Comparison of ENCODE assay signal across 8 cellular contexts in the genomic region with DNA sequence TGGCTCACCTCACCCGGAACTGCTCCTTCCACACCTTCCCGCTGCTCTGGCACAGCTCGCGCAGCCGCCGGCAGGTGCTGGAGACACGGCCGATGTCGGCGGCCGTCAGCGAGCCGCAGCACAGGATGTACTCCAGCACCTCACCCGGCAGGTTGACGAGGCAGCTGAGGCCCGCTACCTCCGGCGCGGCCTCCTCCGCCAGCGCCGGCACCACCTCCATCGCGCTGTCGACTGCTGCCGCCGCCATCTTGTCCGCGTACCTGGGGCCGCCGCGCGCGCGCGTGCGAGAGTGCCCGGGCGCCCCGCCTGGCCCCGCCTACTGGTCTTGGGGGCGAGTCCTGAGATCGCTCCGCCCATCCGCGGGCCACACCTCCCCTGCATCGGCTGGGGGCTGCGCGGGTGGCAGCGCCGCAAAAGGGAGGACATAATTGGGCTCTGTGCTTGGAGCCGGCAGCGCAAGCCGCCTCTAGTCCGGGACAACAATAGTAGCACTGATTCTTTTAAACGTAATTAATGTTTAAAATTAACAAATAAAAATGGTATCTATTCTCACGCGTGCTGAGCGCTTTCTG. TPM values are rescaled to one million over a fixed set of nuclear protein-coding genes. Genes with fewer than 3 reads are reported as not detected.
A peak's percentile ranks its signal among the peaks of the same experiment; 100 is the strongest.
DNase-seq lines count a peak whose midpoint lies in the region; ATAC-seq, FAIRE-seq and TF ChIP-seq lines count a peak whose summit lies in the region.

A gene with protein sequence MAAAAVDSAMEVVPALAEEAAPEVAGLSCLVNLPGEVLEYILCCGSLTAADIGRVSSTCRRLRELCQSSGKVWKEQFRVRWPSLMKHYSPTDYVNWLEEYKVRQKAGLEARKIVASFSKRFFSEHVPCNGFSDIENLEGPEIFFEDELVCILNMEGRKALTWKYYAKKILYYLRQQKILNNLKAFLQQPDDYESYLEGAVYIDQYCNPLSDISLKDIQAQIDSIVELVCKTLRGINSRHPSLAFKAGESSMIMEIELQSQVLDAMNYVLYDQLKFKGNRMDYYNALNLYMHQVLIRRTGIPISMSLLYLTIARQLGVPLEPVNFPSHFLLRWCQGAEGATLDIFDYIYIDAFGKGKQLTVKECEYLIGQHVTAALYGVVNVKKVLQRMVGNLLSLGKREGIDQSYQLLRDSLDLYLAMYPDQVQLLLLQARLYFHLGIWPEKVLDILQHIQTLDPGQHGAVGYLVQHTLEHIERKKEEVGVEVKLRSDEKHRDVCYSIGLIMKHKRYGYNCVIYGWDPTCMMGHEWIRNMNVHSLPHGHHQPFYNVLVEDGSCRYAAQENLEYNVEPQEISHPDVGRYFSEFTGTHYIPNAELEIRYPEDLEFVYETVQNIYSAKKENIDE (minus strand): TSS at position 261 of the 572 bp plus-strand sequence. CDS start 14 bp downstream, at position 247.

- H3K27me3 ChIP-seq in keratinocyte (ENCODE audit: control insufficient read depth, extremely low read depth, insufficient read depth, low read length), result no peaks in the 10 kb centered on the region

- H3K36me3 Mint-ChIP-seq in central memory CD8-positive, alpha-beta T cell (ENCODE audit: insufficient read depth), result peaks cover 27% of the 10 kb centered on the region

- peaks cover 11% of the 10 kb centered on the region for H3K4me1 ChIP-seq in keratinocyte (ENCODE audit: control insufficient read depth, extremely low read depth, insufficient read depth, low read length)

- no peaks in the 10 kb centered on the region for H3K9me3 Mint-ChIP-seq in central memory CD8-positive, alpha-beta T cell

- H3K4me2 ChIP-seq in keratinocyte (ENCODE audit: control insufficient read depth, extremely low read depth, insufficient read depth, low read depth, low read length), result peak within 1 kb of the TSS; percentile 99

- peak within 1 kb of the TSS; percentile 79 for H3K9ac ChIP-seq in keratinocyte (ENCODE audit: control insufficient read depth, extremely low read depth, insufficient read depth, low read length)

- peak within 1 kb of the TSS; percentile 80 to 95 (median 88) for H3K4me3 ChIP-seq in keratinocyte (ENCODE audit: control insufficient read depth in 2 of 3, extremely low read depth in 1 of 3, insufficient read depth in 2 of 3, low read depth in 1 of 3, low read length in 3 of 3)

- H3K4me3 Mint-ChIP-seq in central memory CD8-positive, alpha-beta T cell, result peak within 1 kb of the TSS; percentile 92

- in situ Hi-C loops in GM18951 (cut with MboI; ENCODE audit: low sequenced_read_pairs, unreplicated experiment), result no loop called here

- H3K4me1 Mint-ChIP-seq in central memory CD8-positive, alpha-beta T cell, result peaks cover 23% of the 10 kb centered on the region

- ATAC-seq in HG03175 (IDR thresholded peaks at IDR 0.05; ENCODE audit: unreplicated experiment), result peak; percentile 92
- ATAC-seq in activated CD4-positive, CD25-positive, alpha-beta regulatory T cell treated with anti-CD3 and anti-CD28 coated beads, Interleukin-2, amount 50 U/mL, for 24 hours, result peak; percentile 92 to 95
- ATAC-seq in central memory CD8-positive, alpha-beta T cell (replicated peaks; ENCODE audit: extremely low read depth, poor library complexity, severe bottlenecking), result peak; percentile 85

- H3K9me3 ChIP-seq in keratinocyte (ENCODE audit: control insufficient read depth, low read depth, low read length), result no peaks in the 10 kb centered on the region

- TF ChIP-seq POLR2A in GM18951 (IDR thresholded peaks at IDR 0.05; ENCODE audit: extremely low read depth, insufficient read depth, insufficient read length), result peak; percentile 94

- H3K9me1 ChIP-seq in keratinocyte (ENCODE audit: control insufficient read depth, extremely low read depth, insufficient read depth, low read length), result no peaks in the 10 kb centered on the region

- H3K27me3 Mint-ChIP-seq in central memory CD8-positive, alpha-beta T cell, result no peaks in the 10 kb centered on the region

- H3K79me2 ChIP-seq in keratinocyte (ENCODE audit: control insufficient read depth, insufficient read depth, low read length), result peaks cover 17% of the 10 kb centered on the region

- peak within 1 kb of the TSS; percentile 87 for H3K27ac Mint-ChIP-seq in central memory CD8-positive, alpha-beta T cell (ENCODE audit: low read depth)

- peak within 1 kb of the TSS; percentile 98 for H2AFZ ChIP-seq in keratinocyte (ENCODE audit: control insufficient read depth, low read length)

- H3K27ac ChIP-seq in keratinocyte (ENCODE audit: control insufficient read depth, insufficient read depth, low read length), result peak within 1 kb of the TSS; percentile 49

- dilution Hi-C loops in keratinocyte (cut with MboI; ENCODE audit: extremely low pct_ligation_motif_present, low sequenced_read_pairs), result no loop called here

- H4K20me1 ChIP-seq in keratinocyte (ENCODE audit: control insufficient read depth, extremely low read depth, insufficient read depth, low read length), result peaks cover 2% of the 10 kb centered on the region

- TF ChIP-seq CTCF in keratinocyte (optimal IDR thresholded peaks at IDR 0.05 in 1 of 3, IDR thresholded peaks at IDR 0.05 in 1 of 3, conservative IDR thresholded peaks at IDR 0.05 in 1 of 3; ENCODE audit: extremely low read depth in 1 of 3, insufficient read depth in 2 of 3, low read length in 3 of 3), result no peak

- DNase-seq in AG08395 (ENCODE audit: low spot score) (peak; percentile 97), NCI-H226 (peak; percentile 73), keratinocyte (ENCODE audit: low read depth, low spot score) (peak; percentile 19)
- DNase-seq in central memory CD8-positive, alpha-beta T cell (ENCODE audit: low spot score in 2 of 2), result peak; percentile 91 to 96
- peak; percentile 83 to 92 (median 91) for DNase-seq in stimulated activated CD4-positive, alpha-beta T cell treated with anti-CD3 and anti-CD28 coated beads, Interleukin-12 subunit alpha, Interleukin-12 subunit beta, amount 100 ng/mL, for 48 hours (ENCODE audit: low read depth in 2 of 3, low spot score in 1 of 3)

- peaks cover 0 to 5% of the 10 kb centered on the region in 2 experiments for H3K36me3 ChIP-seq in keratinocyte (ENCODE audit: control insufficient read depth in 2 of 2, extremely low read depth in 1 of 2, insufficient read depth in 2 of 2, low read length in 2 of 2)

- no peak for FAIRE-seq in keratinocyte (lab: Jason Lieb, UNC)

RNA-seq across cellular contexts. Expression of the gene that starts here (rescaled TPM):
- polyA plus RNA-seq in keratinocyte, result 21.9 to 28.3 TPM (median 23.3 TPM) in 3 replicates
- 10.6 TPM for polyA plus RNA-seq in keratinocyte (2011; ENCODE audit: low read depth)
- 17.4 and 19.4 TPM in 2 replicates for polyA plus RNA-seq in keratinocyte (2011; cell fraction: cytosol; rRNA removed)
- 19.8 and 24.7 TPM in 2 replicates for polyA plus RNA-seq in keratinocyte (2011; cell fraction: nucleus; rRNA removed)
- 12.7 and 18.4 TPM in 2 replicates for polyA plus RNA-seq in keratinocyte (2012; ENCODE audit: low replicate concordance)
- 31.6 to 50.7 TPM (median 36.1 TPM) in 3 replicates for polyA minus RNA-seq in keratinocyte
- 56.6 TPM for polyA minus RNA-seq in keratinocyte (2011; cell fraction: cytosol; rRNA and poly(A)+ RNA removed)
- polyA minus RNA-seq in keratinocyte (2011; cell fraction: nucleus; rRNA and poly(A)+ RNA removed), result 31.3 and 41.0 TPM in 2 replicates

Comparison
In these comparisons a context has a peak if more than half of its experiments do, and no peak if none do; other contexts are left out.
1. Peak in every context shown above with its lines: DNase-seq, ATAC-seq, H3K4me3 ChIP-seq and H3K27ac ChIP-seq.
2. DNase-seq: peak in every context shown above with its lines; median percentile 97 in AG08395; 94 in central memory CD8-positive, alpha-beta T cell; 91 in stimulated activated CD4-positive, alpha-beta T cell treated with anti-CD3 and anti-CD28 coated beads, Interleukin-12 subunit alpha, Interleukin-12 subunit beta, amount 100 ng/mL, for 48 hours; 73 in NCI-H226; 19 in keratinocyte.